ENCODE assay signal across 1 cellular context in the genomic region with DNA sequence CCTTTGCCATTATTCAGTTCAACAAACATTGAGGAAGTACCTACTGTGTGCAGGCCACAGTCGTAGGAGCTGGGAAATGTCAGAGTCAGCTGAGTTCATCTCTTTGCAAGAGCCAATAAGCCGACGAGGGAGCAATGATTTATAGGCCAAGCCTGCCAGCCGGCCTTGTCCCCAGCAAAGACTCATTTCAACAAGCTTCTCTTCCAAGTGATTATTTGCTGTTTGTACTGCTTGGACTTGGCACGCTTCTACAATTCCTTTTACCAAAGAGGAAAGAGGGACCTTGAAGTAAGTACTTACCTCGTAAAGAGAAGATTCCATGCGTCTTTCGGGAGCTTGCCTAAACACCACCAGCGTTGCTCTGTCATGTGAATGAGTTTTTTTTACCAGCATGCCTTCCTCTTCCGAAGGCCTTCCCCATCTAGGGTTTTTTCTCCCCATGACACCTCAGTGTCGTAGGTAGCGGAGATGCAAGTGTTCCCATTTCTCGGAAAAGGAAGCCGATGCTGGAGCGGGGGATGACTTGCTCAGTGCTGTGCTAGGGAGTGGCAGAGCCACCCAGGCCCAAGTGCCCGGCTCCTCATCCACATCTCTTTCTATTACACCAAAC.
TF ChIP-seq lines count a peak whose summit lies in the region.

No MANE protein-coding gene starts in this region.

TF ChIP-seq in WTC11, 78 proteins besides CTCF, POLR2A, EP300 and RAD21 (continued from another document):
- TF ChIP-seq, protein P1, sequence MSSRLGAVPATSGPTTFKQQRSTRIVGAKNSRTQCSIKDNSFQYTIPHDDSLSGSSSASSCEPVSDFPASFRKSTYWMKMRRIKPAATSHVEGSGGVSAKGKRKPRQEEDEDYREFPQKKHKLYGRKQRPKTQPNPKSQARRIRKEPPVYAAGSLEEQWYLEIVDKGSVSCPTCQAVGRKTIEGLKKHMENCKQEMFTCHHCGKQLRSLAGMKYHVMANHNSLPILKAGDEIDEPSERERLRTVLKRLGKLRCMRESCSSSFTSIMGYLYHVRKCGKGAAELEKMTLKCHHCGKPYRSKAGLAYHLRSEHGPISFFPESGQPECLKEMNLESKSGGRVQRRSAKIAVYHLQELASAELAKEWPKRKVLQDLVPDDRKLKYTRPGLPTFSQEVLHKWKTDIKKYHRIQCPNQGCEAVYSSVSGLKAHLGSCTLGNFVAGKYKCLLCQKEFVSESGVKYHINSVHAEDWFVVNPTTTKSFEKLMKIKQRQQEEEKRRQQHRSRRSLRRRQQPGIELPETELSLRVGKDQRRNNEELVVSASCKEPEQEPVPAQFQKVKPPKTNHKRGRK (CRISPR knock-in tag; IDR thresholded peaks at IDR 0.05; ENCODE audit: borderline replicate concordance): no peak
- TF ChIP-seq ZNF232 (CRISPR knock-in tag; IDR thresholded peaks at IDR 0.05) (no peak), TEAD1 (CRISPR knock-in tag; IDR thresholded peaks at IDR 0.05) (no peak), MYBL2 (CRISPR knock-in tag; IDR thresholded peaks at IDR 0.05) (no peak), ZBTB21 (CRISPR knock-in tag; IDR thresholded peaks at IDR 0.05; ENCODE audit: borderline replicate concordance) (no peak), NFE2L1 (CRISPR knock-in tag; IDR thresholded peaks at IDR 0.05) (no peak), FOXP1 (CRISPR knock-in tag; IDR thresholded peaks at IDR 0.05; ENCODE audit: borderline replicate concordance) (no peak), SP1 (CRISPR knock-in tag; conservative IDR thresholded peaks at IDR 0.05) (no peak)
- TF ChIP-seq, protein P2, sequence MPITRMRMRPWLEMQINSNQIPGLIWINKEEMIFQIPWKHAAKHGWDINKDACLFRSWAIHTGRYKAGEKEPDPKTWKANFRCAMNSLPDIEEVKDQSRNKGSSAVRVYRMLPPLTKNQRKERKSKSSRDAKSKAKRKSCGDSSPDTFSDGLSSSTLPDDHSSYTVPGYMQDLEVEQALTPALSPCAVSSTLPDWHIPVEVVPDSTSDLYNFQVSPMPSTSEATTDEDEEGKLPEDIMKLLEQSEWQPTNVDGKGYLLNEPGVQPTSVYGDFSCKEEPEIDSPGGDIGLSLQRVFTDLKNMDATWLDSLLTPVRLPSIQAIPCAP (CRISPR knock-in tag; IDR thresholded peaks at IDR 0.05): no peak
- TF ChIP-seq, protein P3, sequence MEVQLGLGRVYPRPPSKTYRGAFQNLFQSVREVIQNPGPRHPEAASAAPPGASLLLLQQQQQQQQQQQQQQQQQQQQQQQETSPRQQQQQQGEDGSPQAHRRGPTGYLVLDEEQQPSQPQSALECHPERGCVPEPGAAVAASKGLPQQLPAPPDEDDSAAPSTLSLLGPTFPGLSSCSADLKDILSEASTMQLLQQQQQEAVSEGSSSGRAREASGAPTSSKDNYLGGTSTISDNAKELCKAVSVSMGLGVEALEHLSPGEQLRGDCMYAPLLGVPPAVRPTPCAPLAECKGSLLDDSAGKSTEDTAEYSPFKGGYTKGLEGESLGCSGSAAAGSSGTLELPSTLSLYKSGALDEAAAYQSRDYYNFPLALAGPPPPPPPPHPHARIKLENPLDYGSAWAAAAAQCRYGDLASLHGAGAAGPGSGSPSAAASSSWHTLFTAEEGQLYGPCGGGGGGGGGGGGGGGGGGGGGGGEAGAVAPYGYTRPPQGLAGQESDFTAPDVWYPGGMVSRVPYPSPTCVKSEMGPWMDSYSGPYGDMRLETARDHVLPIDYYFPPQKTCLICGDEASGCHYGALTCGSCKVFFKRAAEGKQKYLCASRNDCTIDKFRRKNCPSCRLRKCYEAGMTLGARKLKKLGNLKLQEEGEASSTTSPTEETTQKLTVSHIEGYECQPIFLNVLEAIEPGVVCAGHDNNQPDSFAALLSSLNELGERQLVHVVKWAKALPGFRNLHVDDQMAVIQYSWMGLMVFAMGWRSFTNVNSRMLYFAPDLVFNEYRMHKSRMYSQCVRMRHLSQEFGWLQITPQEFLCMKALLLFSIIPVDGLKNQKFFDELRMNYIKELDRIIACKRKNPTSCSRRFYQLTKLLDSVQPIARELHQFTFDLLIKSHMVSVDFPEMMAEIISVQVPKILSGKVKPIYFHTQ (CRISPR knock-in tag; IDR thresholded peaks at IDR 0.05): no peak
- TF ChIP-seq, protein P4, sequence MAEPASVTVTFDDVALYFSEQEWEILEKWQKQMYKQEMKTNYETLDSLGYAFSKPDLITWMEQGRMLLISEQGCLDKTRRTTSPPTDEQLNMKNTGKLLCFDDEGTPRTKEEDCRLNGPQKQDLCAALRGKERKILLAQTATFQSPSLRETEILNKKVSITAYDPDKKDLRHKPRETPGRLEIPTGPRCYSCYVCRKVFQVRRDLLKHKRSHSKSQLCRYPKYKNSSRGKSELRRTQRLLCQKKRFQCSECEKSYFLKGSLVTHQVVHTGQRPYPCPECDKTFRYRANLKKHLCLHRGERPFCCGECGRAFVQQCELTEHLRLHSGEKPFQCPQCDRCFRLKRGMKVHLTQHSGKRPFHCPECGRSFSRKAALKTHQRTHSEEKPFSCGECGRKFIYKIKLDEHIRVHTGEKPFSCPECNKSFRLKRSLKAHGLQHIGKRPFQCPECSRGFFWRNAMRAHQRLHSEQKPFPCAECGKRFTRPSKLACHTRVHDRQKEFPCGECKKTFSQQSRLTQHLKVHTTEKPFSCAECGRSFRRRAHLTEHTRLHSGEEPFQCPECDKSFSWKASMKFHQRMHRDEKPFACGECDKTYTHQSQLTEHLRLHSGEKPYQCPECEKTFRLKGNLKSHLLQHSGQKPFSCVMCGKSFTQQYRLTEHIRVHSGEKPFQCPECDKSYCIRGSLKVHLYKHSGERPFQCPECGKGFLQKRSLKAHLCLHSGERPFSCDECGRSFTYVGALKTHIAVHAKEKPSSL (CRISPR knock-in tag; conservative IDR thresholded peaks at IDR 0.05): no peak
